In genomic region chr4:6688879-6689505, GRCh38 we compare ENCODE assay signal across 8 cellular contexts. TPM values are rescaled to one million over a fixed set of nuclear protein-coding genes. Genes with fewer than 3 reads are reported as not detected.
DNase-seq lines count a peak whose midpoint lies in the region; ATAC-seq, FAIRE-seq and TF ChIP-seq lines count a peak whose summit lies in the region.

No MANE protein-coding gene starts in this region.

- intact Hi-C loops in left ventricle myocardium superior (cut with micrococcal nuclease) = no loop called here

- H3K4me2 ChIP-seq in SK-N-SH = peak overlapping the region; percentile 55; the same call in 1 of the 2 replicates

- H3K4me1 ChIP-seq in SK-N-SH (ENCODE audit: control insufficient read depth in 1 of 2, insufficient read depth in 2 of 2, low read depth in 1 of 2, low read length in 1 of 2) = peaks cover 2 to 20% of the 10 kb centered on the region in 2 experiments; a peak in 3 of 4 replicates

- no peaks in the 10 kb centered on the region for H3K36me3 ChIP-seq in SK-N-SH (replicated peaks in 1 of 2; ENCODE audit: control insufficient read depth in 1 of 2, insufficient read depth in 2 of 2, low read length in 1 of 2)

- ATAC-seq in HG03064 (IDR thresholded peaks at IDR 0.05; ENCODE audit: low read depth, unreplicated experiment) = peak; percentile 56
- ATAC-seq in left ventricle myocardium superior = peak; percentile 44
- ATAC-seq in HG02840 (IDR thresholded peaks at IDR 0.05; ENCODE audit: low FRiP score, unreplicated experiment) = no peak

- H3K27me3 ChIP-seq in SK-N-SH (ENCODE audit: insufficient read depth) = no peaks in the 10 kb centered on the region

- no peaks in the 10 kb centered on the region for H3K9me2 ChIP-seq in SK-N-SH

- TF ChIP-seq EP300 in SK-N-SH (IDR thresholded peaks at IDR 0.05; ENCODE audit: borderline replicate concordance in 1 of 2, low read depth in 1 of 2, low read length in 1 of 2) = no peak

- TF ChIP-seq CTCF in SK-N-SH (IDR thresholded peaks at IDR 0.05) = 0 out of 2 replicates have a peak, but pooled peaks have one; percentile 7

- H3K9ac ChIP-seq in SK-N-SH = peak overlapping the region; percentile 55; the same call in 1 of the 2 replicates

- peak overlapping the region; percentile 93 for H2AFZ ChIP-seq in SK-N-SH (ENCODE audit: low read depth)

- H3K4me3 ChIP-seq in SK-N-SH (ENCODE audit: low read depth in 2 of 2, low read length in 1 of 2) = no peak overlapping the region

- no peaks in the 10 kb centered on the region for H4K20me1 ChIP-seq in SK-N-SH (ENCODE audit: insufficient read depth)

- H3K9me3 ChIP-seq in SK-N-SH = no peaks in the 10 kb centered on the region

- TF ChIP-seq RAD21 in SK-N-SH (IDR thresholded peaks at IDR 0.05; ENCODE audit: low read length) = no peak

- DNase-seq in GM18507 (ENCODE audit: extremely low spot score, insufficient read length, low read depth) (peak; percentile 42), SK-N-SH (no peak), left ventricle myocardium superior (peak; percentile 48), NCI-H2029 (lab: John Stamatoyannopoulos, UW) (no peak)
- peak in 3 of 4 experiments; percentile 30 to 50 (median 43) for DNase-seq in activated naive CD4-positive, alpha-beta T cell (lab: John Stamatoyannopoulos, UW)
- DNase-seq in stimulated activated CD4-positive, alpha-beta T cell treated with anti-CD3 and anti-CD28 coated beads, Interleukin-12 subunit alpha, Interleukin-12 subunit beta, amount 100 ng/mL, for 4 hours = peak; percentile 60

- WGBS in SK-N-SH (ENCODE audit: low lambda C conversion rate) = 40% methylated on average over 22 of the region's 23 CpGs

- FAIRE-seq in GM18507 (lab: Jason Lieb, UNC) = peak; percentile 64

- H3K79me2 ChIP-seq in SK-N-SH (ENCODE audit: insufficient read depth) = no peaks in the 10 kb centered on the region

- peak overlapping the region in 1 of 2 experiments; percentile 85; a peak in 2 of 4 replicates for H3K27ac ChIP-seq in SK-N-SH (ENCODE audit: low read depth in 2 of 2, low read length in 1 of 2)

- POLR2A ChIA-PET in SK-N-SH (lab: Yijun Ruan, JAX) = no interaction called here

- peaks cover 6% of the 10 kb centered on the region for H3F3A ChIP-seq in SK-N-SH (replicated peaks; ENCODE audit: insufficient read depth)

- CTCF ChIA-PET in SK-N-SH (lab: Yijun Ruan, JAX) = interaction anchor here (1.2 kb wide), 1 partner anchor 14 kb away, joined by 4 read pairs; no protein-coding TSS in a partner anchor

TF ChIP-seq in SK-N-SH, 30 proteins besides CTCF, POLR2A, EP300 and RAD21:
- TF ChIP-seq EZH2phosphoT487 (IDR thresholded peaks at IDR 0.05; ENCODE audit: borderline replicate concordance, low read depth) = no peak
- TF ChIP-seq JUND (IDR thresholded peaks at IDR 0.05) = peak; percentile 66; the same call in 1 of the 2 replicates
- TF ChIP-seq POLR2AphosphoS5 (IDR thresholded peaks at IDR 0.05; ENCODE audit: low read depth, low read length) = peak; percentile 29; the same call in 1 of the 2 replicates
- TF ChIP-seq REST (IDR thresholded peaks at IDR 0.05; ENCODE audit: low read depth, low read length) = 0 out of 2 replicates have a peak, but pooled peaks have one; percentile 28
- no peak for TF ChIP-seq MEF2A (IDR thresholded peaks at IDR 0.05; ENCODE audit: borderline replicate concordance, low read depth)
- TF ChIP-seq RXRA (IDR thresholded peaks at IDR 0.05; ENCODE audit: borderline replicate concordance, low read depth) = peak; percentile 30; the same call in 1 of the 2 replicates
- TF ChIP-seq FOSL2 (IDR thresholded peaks at IDR 0.05; ENCODE audit: borderline replicate concordance, low read depth) = peak; percentile 89

RNA-seq across cellular contexts. Expression of gene S100P, which starts 4.7 kb away (rescaled TPM):
- not detected in 2 replicates for polyA plus RNA-seq in SK-N-SH (2012; rRNA removed)
- polyA plus RNA-seq in SK-N-SH (2012; cell fraction: cytosol; rRNA removed) = not detected in 2 replicates
- 0.25 TPM in 1 of 2 replicates, not detected in the other for polyA plus RNA-seq in SK-N-SH (2012; cell fraction: nucleus; rRNA removed)
- 1.1 TPM for total RNA-seq in left ventricle myocardium superior

RNA-seq across cellular contexts. Expression of gene MRFAP1L1, which starts 20.7 kb away (rescaled TPM):
- polyA plus RNA-seq in SK-N-SH (2012; rRNA removed) = 60.3 and 64.1 TPM in 2 replicates
- polyA plus RNA-seq in SK-N-SH (2012; cell fraction: cytosol; rRNA removed) = 76.3 and 97.1 TPM in 2 replicates
- polyA plus RNA-seq in SK-N-SH (2012; cell fraction: nucleus; rRNA removed) = 29.8 and 34.5 TPM in 2 replicates
- total RNA-seq in left ventricle myocardium superior = 42.9 TPM

RNA-seq across cellular contexts. Expression of gene BLOC1S4, which starts 27.0 kb away (rescaled TPM):
- polyA plus RNA-seq in SK-N-SH (2012; rRNA removed) = 21.9 and 22.1 TPM in 2 replicates
- polyA plus RNA-seq in SK-N-SH (2012; cell fraction: cytosol; rRNA removed) = 19.1 and 23.7 TPM in 2 replicates
- 11.5 and 13.3 TPM in 2 replicates for polyA plus RNA-seq in SK-N-SH (2012; cell fraction: nucleus; rRNA removed)
- total RNA-seq in left ventricle myocardium superior = 7.3 TPM

RNA-seq across cellular contexts. Expression of gene MRFAP1, which starts 48.5 kb away (rescaled TPM):
- 247 and 416 TPM in 2 replicates for polyA plus RNA-seq in SK-N-SH (2012; rRNA removed)
- polyA plus RNA-seq in SK-N-SH (2012; cell fraction: cytosol; rRNA removed) = 294 and 306 TPM in 2 replicates
- polyA plus RNA-seq in SK-N-SH (2012; cell fraction: nucleus; rRNA removed) = 166 and 232 TPM in 2 replicates
- total RNA-seq in left ventricle myocardium superior = 226 TPM

Comparison
In these comparisons a context has a peak if more than half of its experiments do, and no peak if none do; other contexts are left out.
1. DNase-seq: peak in GM18507 (single experiment), activated naive CD4-positive, alpha-beta T cell (3 of 4), left ventricle myocardium superior (single experiment) and stimulated activated CD4-positive, alpha-beta T cell treated with anti-CD3 and anti-CD28 coated beads, Interleukin-12 subunit alpha, Interleukin-12 subunit beta, amount 100 ng/mL, for 4 hours (single experiment); none in SK-N-SH (single experiment) and NCI-H2029 (single experiment).